In genomic region chr15:89358755-89359439, GRCh38 we compare ENCODE assay signal across 8 cellular contexts. TPM values are rescaled to one million over a fixed set of nuclear protein-coding genes. Genes with fewer than 3 reads are reported as not detected.
DNase-seq lines count a peak whose midpoint lies in the region; ATAC-seq and TF ChIP-seq lines count a peak whose summit lies in the region.

No MANE protein-coding gene starts in this region.

- peak; percentile 73 for TF ChIP-seq CTCF in choroid plexus epithelial cell (conservative IDR thresholded peaks at IDR 0.05; ENCODE audit: low read depth, low read length)

- ATAC-seq in GM19023 (IDR thresholded peaks at IDR 0.05; ENCODE audit: unreplicated experiment) (peak; percentile 92), HG03175 (IDR thresholded peaks at IDR 0.05; ENCODE audit: unreplicated experiment) (peak; percentile 91), left lobe of liver (peak; percentile 93)

- peak; percentile 82 for DNase-seq in Ammon's horn (ENCODE audit: low spot score)
- peak; percentile 70 for DNase-seq in NCI-H345 treated with DMSO at 0.1 percent for 48 hours (lab: John Stamatoyannopoulos, UW; ENCODE audit: unreplicated experiment)
- DNase-seq in activated CD4-positive, alpha-beta T cell treated with anti-CD3 and anti-CD28 coated beads for 24 hours (ENCODE audit: low read depth in 2 of 2) = peak; percentile 71 to 74
- peak; percentile 76 for DNase-seq in choroid plexus epithelial cell (ENCODE audit: low read depth)
- DNase-seq in left lobe of liver (ENCODE audit: low spot score) = peak; percentile 81
- peak; percentile 82 for DNase-seq in stimulated activated CD4-positive, alpha-beta T cell treated with anti-CD3 and anti-CD28 coated beads, Interleukin-4, amount 100 ng/mL, for 1 hour

- H3K4me3 ChIP-seq in choroid plexus epithelial cell (ENCODE audit: low read depth, low read length) = peak overlapping the region; percentile 55

RNA-seq across cellular contexts. Expression of gene POLG, which starts 24.3 kb away (rescaled TPM):
- 36.0 TPM for total RNA-seq in left lobe of liver

Comparison
In these comparisons a context has a peak if more than half of its experiments do, and no peak if none do; other contexts are left out.
1. Peak in every context shown above with its lines: DNase-seq, ATAC-seq and H3K4me3 ChIP-seq.